Comparison of ENCODE assay signal across 8 cellular contexts in genomic region chr1:177948336-177948972, GRCh38. TPM values are rescaled to one million over a fixed set of nuclear protein-coding genes. Genes with fewer than 3 reads are reported as not detected.
DNase-seq lines count a peak whose midpoint lies in the region; ATAC-seq, FAIRE-seq and TF ChIP-seq lines count a peak whose summit lies in the region.

No MANE protein-coding gene starts in this region.

- peak; percentile 23 for FAIRE-seq in GM19239 (lab: Jason Lieb, UNC)

- no peak overlapping the region for H3K4me3 ChIP-seq in retinal pigment epithelial cell (ENCODE audit: low read length)

- intact Hi-C loops in left cardiac atrium (cut with DNase I), result loop anchor here (5.0 kb wide), 1 partner anchor 1051 kb away; no protein-coding TSS in a partner anchor

- H3K9me3 Mint-ChIP-seq in activated naive CD8-positive, alpha-beta T cell treated with anti-CD3 and anti-CD28 coated beads, Interleukin-2, amount 50 U/mL, for 24 hours, result no peaks in the 10 kb centered on the region

- no peak overlapping the region for H3K27ac Mint-ChIP-seq in activated naive CD8-positive, alpha-beta T cell treated with anti-CD3 and anti-CD28 coated beads, Interleukin-2, amount 50 U/mL, for 24 hours

- peak; percentile 58 for DNase-seq in DMS114 treated with DMSO at 0.1 percent for 48 hours (lab: John Stamatoyannopoulos, UW; ENCODE audit: unreplicated experiment)
- peak; percentile 23 for DNase-seq in GM19239 (ENCODE audit: insufficient read length, low spot score)
- peak; percentile 47 for DNase-seq in NCI-H226
- peak; percentile 14 for DNase-seq in activated naive CD8-positive, alpha-beta T cell treated with anti-CD3 and anti-CD28 coated beads, Interleukin-2, amount 50 U/mL, for 24 hours
- peak; percentile 40 for DNase-seq in left cardiac atrium
- no peak for DNase-seq in retinal pigment epithelial cell (ENCODE audit: low read depth)
- DNase-seq in OCI-M2 (lab: John Stamatoyannopoulos, UW; ENCODE audit: unreplicated experiment), result no peak

- peaks cover 3% of the 10 kb centered on the region for H3K27me3 Mint-ChIP-seq in activated naive CD8-positive, alpha-beta T cell treated with anti-CD3 and anti-CD28 coated beads, Interleukin-2, amount 50 U/mL, for 24 hours

- no peaks in the 10 kb centered on the region for H3K36me3 Mint-ChIP-seq in activated naive CD8-positive, alpha-beta T cell treated with anti-CD3 and anti-CD28 coated beads, Interleukin-2, amount 50 U/mL, for 24 hours (ENCODE audit: low read depth)

- no peaks in the 10 kb centered on the region for H3K4me1 Mint-ChIP-seq in activated naive CD8-positive, alpha-beta T cell treated with anti-CD3 and anti-CD28 coated beads, Interleukin-2, amount 50 U/mL, for 24 hours

- TF ChIP-seq CTCF in retinal pigment epithelial cell (conservative IDR thresholded peaks at IDR 0.05; ENCODE audit: low read depth, low read length), result peak; percentile 97

- no peak overlapping the region for H3K4me3 Mint-ChIP-seq in activated naive CD8-positive, alpha-beta T cell treated with anti-CD3 and anti-CD28 coated beads, Interleukin-2, amount 50 U/mL, for 24 hours

- ATAC-seq in HG03196 (IDR thresholded peaks at IDR 0.05; ENCODE audit: unreplicated experiment) (peak; percentile 76), left cardiac atrium (peak; percentile 52 to 64)
- no peak for ATAC-seq in activated naive CD8-positive, alpha-beta T cell treated with anti-CD3 and anti-CD28 coated beads, Interleukin-2, amount 50 U/mL, for 24 hours

RNA-seq across cellular contexts. Expression of gene SEC16B, which starts 21.4 kb away (rescaled TPM):
- total RNA-seq in left cardiac atrium, result 1 to 10 TPM; 2.1 to 2.2 TPM

Comparison
In these comparisons a context has a peak if more than half of its experiments do, and no peak if none do; other contexts are left out.
1. DNase-seq: peak in DMS114 treated with DMSO at 0.1 percent for 48 hours (single experiment), GM19239 (single experiment), NCI-H226 (single experiment), activated naive CD8-positive, alpha-beta T cell treated with anti-CD3 and anti-CD28 coated beads, Interleukin-2, amount 50 U/mL, for 24 hours (single experiment) and left cardiac atrium (single experiment); none in retinal pigment epithelial cell (single experiment) and OCI-M2 (single experiment).